ENCODE assay signal across 1 cellular context in genomic region chr2:58562281-58562680, GRCh38.
TF ChIP-seq lines count a peak whose summit lies in the region.

No MANE protein-coding gene starts in this region.

TF ChIP-seq in HCT116, 20 proteins besides CTCF, POLR2A, EP300 and RAD21 (continued from another document):
- TF ChIP-seq REST (IDR thresholded peaks at IDR 0.05; ENCODE audit: low read depth) (no peak), SRF (IDR thresholded peaks at IDR 0.05; ENCODE audit: low read depth) (no peak), MAX (IDR thresholded peaks at IDR 0.05) (no peak), EZH2 (IDR thresholded peaks at IDR 0.05) (no peak), ELF1 (IDR thresholded peaks at IDR 0.05; ENCODE audit: borderline replicate concordance, low read depth) (no peak), TCF7L2 (IDR thresholded peaks at IDR 0.05; ENCODE audit: borderline replicate concordance, extremely low read depth, insufficient read depth, insufficient read length) (no peak), YY1 (IDR thresholded peaks at IDR 0.05; ENCODE audit: extremely low read depth, insufficient replicate concordance, low read depth, low read length) (no peak)
TF ChIP-seq in HCT116: peak in this region for 0.
